8 cellular contexts compared by ENCODE assay signal in genomic region chr1:204806943-204807624, GRCh38.
DNase-seq lines count a peak whose midpoint lies in the region; ATAC-seq and TF ChIP-seq lines count a peak whose summit lies in the region.

No MANE protein-coding gene starts in this region.

- H3K4me1 ChIP-seq in right lobe of liver = peaks cover 0 to 10% (median 0%) of the 10 kb centered on the region in 4 donors

- H3K4me3 ChIP-seq in BJ (ENCODE audit: low read depth, low read length) (peak overlapping the region; percentile 46), right lobe of liver (peak overlapping the region; percentile 39 to 54 (median 46))

- H3K27ac ChIP-seq in right lobe of liver = no peak overlapping the region

- WGBS in right lobe of liver (ENCODE audit: insufficient coverage, low coverage, low lambda C conversion rate, missing lambda C conversion rate) = 1% methylated on average over 9 of the region's 22 CpGs

- peak; percentile 90 for ATAC-seq in GM19397 (IDR thresholded peaks at IDR 0.05; ENCODE audit: unreplicated experiment)
- peak; percentile 63 for ATAC-seq in HG03558 (IDR thresholded peaks at IDR 0.05; ENCODE audit: extremely low read depth, unreplicated experiment)
- peak; percentile 96 to 97 (median 97) for ATAC-seq in right lobe of liver

- POLR2A ChIA-PET in BJ (lab: Charles Lee) = no interaction called here

- CTCF ChIA-PET in BJ (lab: Yijun Ruan, JAX) = interaction anchor here (0.6 to 12.8 kb wide), 116 partner anchors 14 to 1025 kb away, joined by 3 to 260 read pairs (median 4); no protein-coding TSS in a partner anchor

- TF ChIP-seq POLR2A in right lobe of liver (IDR thresholded peaks at IDR 0.05) = no peak

- H3K36me3 ChIP-seq in BJ (ENCODE audit: control insufficient read depth, insufficient read depth, low read length) = no peaks in the 10 kb centered on the region
- H3K36me3 ChIP-seq in right lobe of liver = no peaks in the 10 kb centered on the region

- intact Hi-C loops in right lobe of liver (cut with DNase I) = loop anchor here in 1 of 2 donors (10.0 kb wide), 2 partner anchors 138 to 242 kb away; no protein-coding TSS in a partner anchor

- peak; percentile 93 for TF ChIP-seq CTCF in BJ (IDR thresholded peaks at IDR 0.05; ENCODE audit: insufficient read depth, low read depth, low read length)
- peak; percentile 96 to 99 (median 98) for TF ChIP-seq CTCF in right lobe of liver (IDR thresholded peaks at IDR 0.05)

- H3K9me3 ChIP-seq in right lobe of liver = no peaks in the 10 kb centered on the region

- no peak for DNase-seq in BJ (ENCODE audit: low read depth)
- DNase-seq in NCI-H526 treated with DMSO at 0.1 percent for 48 hours (lab: John Stamatoyannopoulos, UW) = peak; percentile 61
- peak; percentile 78 to 79 for DNase-seq in activated CD4-positive, alpha-beta T cell treated with anti-CD3 and anti-CD28 coated beads, Interleukin-2, amount 50 U/mL, for 24 hours (ENCODE audit: low read depth in 1 of 2, low spot score in 1 of 2)
- DNase-seq in dermis blood vessel endothelial cell = peak; percentile 87
- DNase-seq in right lobe of liver = peak; percentile 84 to 90 (median 89)
- peak; percentile 83 for DNase-seq in stimulated activated CD4-positive, alpha-beta T cell treated with anti-CD3 and anti-CD28 coated beads, Interleukin-4, amount 100 ng/mL, for 1 hour

- H3K27me3 ChIP-seq in BJ (ENCODE audit: control insufficient read depth, insufficient read depth, low read length) (peaks cover 8% of the 10 kb centered on the region), right lobe of liver (no peaks in the 10 kb centered on the region)
